9 cellular contexts compared by ENCODE assay signal in genomic region chr21:43193651-43194302, GRCh38. TPM values are rescaled to one million over a fixed set of nuclear protein-coding genes. Genes with fewer than 3 reads are reported as not detected.
DNase-seq lines count a peak whose midpoint lies in the region; ATAC-seq and TF ChIP-seq lines count a peak whose summit lies in the region.
"Had no signal": no experiment of that assay in that cellular context is flagged by ENCODE, and none has a peak within 500 bp of the region (broad histone marks: within the 10 kb centered on the region; RNA-seq: fewer than 3 reads in every experiment).

No MANE protein-coding gene starts in this region.

- H3K27ac Mint-ChIP-seq in activated T-cell treated with anti-CD3 and anti-CD28 coated beads, Interleukin-2, amount 50 U/mL, for 72 hours: no peak overlapping the region

- H3K36me3 ChIP-seq in tibial nerve: no peaks in the 10 kb centered on the region
- no peaks in the 10 kb centered on the region for H3K36me3 ChIP-seq in lower lobe of right lung

- H3K9me3 ChIP-seq in tibial nerve: peaks cover 0 to 8% (median 0%) of the 10 kb centered on the region in 4 donors
- H3K9me3 ChIP-seq in lower lobe of right lung: peaks cover 8% of the 10 kb centered on the region

- H3K4me3 Mint-ChIP-seq in activated T-cell treated with anti-CD3 and anti-CD28 coated beads, Interleukin-2, amount 50 U/mL, for 72 hours: no peak overlapping the region

- peaks cover 2 to 5% of the 10 kb centered on the region in 2 donors for H3K36me3 Mint-ChIP-seq in activated T-cell treated with anti-CD3 and anti-CD28 coated beads, Interleukin-2, amount 50 U/mL, for 72 hours (ENCODE audit: insufficient read depth in 2 of 2)

- no peak for TF ChIP-seq CTCF in tibial nerve (IDR thresholded peaks at IDR 0.05)
- TF ChIP-seq CTCF in lower lobe of right lung (IDR thresholded peaks at IDR 0.05): no peak

- H3K4me1 ChIP-seq in tibial nerve (peaks cover 0 to 51% (median 10%) of the 10 kb centered on the region in 4 donors), lower lobe of right lung (peaks cover 22% of the 10 kb centered on the region)

- no peak for DNase-seq in activated T-cell treated with anti-CD3 and anti-CD28 coated beads, Interleukin-2, amount 50 U/mL, for 72 hours
- DNase-seq in activated T-cell treated with anti-CD3 and anti-CD28 coated beads, Interleukin-2, amount 50 U/mL, for 1 hour: no peak
- peak; percentile 8 for DNase-seq in activated CD8-positive, alpha-beta memory T cell treated with anti-CD3 and anti-CD28 coated beads, Interleukin-2, amount 50 U/mL, for 4 hours
- DNase-seq in islet precursor cell (peak; percentile 60), tibial nerve (ENCODE audit: low spot score in 2 of 2) (peak; percentile 17), NOMO-1 treated with DMSO at 0.1 percent for 48 hours (lab: John Stamatoyannopoulos, UW; ENCODE audit: unreplicated experiment) (no peak), lower lobe of right lung (no peak)
- no peak for DNase-seq in central memory CD4-positive, alpha-beta T cell

- H3K27ac ChIP-seq in tibial nerve (peak overlapping the region in 1 of 4 donors; percentile 68), lower lobe of right lung (no peak overlapping the region)
- H3K27ac ChIP-seq: dorsolateral prefrontal cortex had no signal

- peaks cover 3 to 4% of the 10 kb centered on the region in 2 donors for H3K9me3 Mint-ChIP-seq in activated T-cell treated with anti-CD3 and anti-CD28 coated beads, Interleukin-2, amount 50 U/mL, for 72 hours

- no peak for TF ChIP-seq EP300 in tibial nerve (IDR thresholded peaks at IDR 0.05)

- peak; percentile 65 to 76 for ATAC-seq in activated T-cell treated with anti-CD3 and anti-CD28 coated beads, Interleukin-2, amount 50 U/mL, for 72 hours (replicated peaks in 1 of 2)
- ATAC-seq in lower lobe of right lung: no peak

- no peak overlapping the region for H3K4me3 ChIP-seq in tibial nerve
- H3K4me3 ChIP-seq in lower lobe of right lung: no peak overlapping the region
- H3K4me3 ChIP-seq: dorsolateral prefrontal cortex had no signal

- intact Hi-C loops in lower lobe of right lung (cut with DNase I): no loop called here

- no peaks in the 10 kb centered on the region for H3K27me3 Mint-ChIP-seq in activated T-cell treated with anti-CD3 and anti-CD28 coated beads, Interleukin-2, amount 50 U/mL, for 72 hours (ENCODE audit: low read depth)

- H3K27me3 ChIP-seq in tibial nerve (no peaks in the 10 kb centered on the region), lower lobe of right lung (ENCODE audit: low read depth) (no peaks in the 10 kb centered on the region)

- peaks cover 12% of the 10 kb centered on the region for H3K4me1 Mint-ChIP-seq in activated T-cell treated with anti-CD3 and anti-CD28 coated beads, Interleukin-2, amount 50 U/mL, for 72 hours (ENCODE audit: low read depth)

- 66 to 76% methylated on average over 19 of the region's 19 CpGs for WGBS in tibial nerve, 2 donors

- TF ChIP-seq POLR2A in tibial nerve (IDR thresholded peaks at IDR 0.05): no peak

RNA-seq across cellular contexts. Expression of gene CRYAA, which starts 25.0 kb away (rescaled TPM):
- not detected for total RNA-seq in activated T-cell treated with anti-CD3 and anti-CD28 coated beads, Interleukin-2, amount 50 U/mL, for 72 hours
- total RNA-seq in tibial nerve: not detected
- total RNA-seq in lower lobe of right lung: not detected

Comparison
In these comparisons a context has a peak if more than half of its experiments do, and no peak if none do; other contexts are left out.
1. ATAC-seq: peak in activated T-cell treated with anti-CD3 and anti-CD28 coated beads, Interleukin-2, amount 50 U/mL, for 72 hours (2 of 2); none in lower lobe of right lung (0 of 2).
2. DNase-seq: peak in activated CD8-positive, alpha-beta memory T cell treated with anti-CD3 and anti-CD28 coated beads, Interleukin-2, amount 50 U/mL, for 4 hours (single experiment), islet precursor cell (single experiment) and tibial nerve (2 of 2); none in activated T-cell treated with anti-CD3 and anti-CD28 coated beads, Interleukin-2, amount 50 U/mL, for 72 hours (0 of 2), activated T-cell treated with anti-CD3 and anti-CD28 coated beads, Interleukin-2, amount 50 U/mL, for 1 hour (single experiment), NOMO-1 treated with DMSO at 0.1 percent for 48 hours (single experiment), lower lobe of right lung (single experiment) and central memory CD4-positive, alpha-beta T cell (single experiment).